30 cellular contexts compared by ENCODE assay signal in the genomic region with DNA sequence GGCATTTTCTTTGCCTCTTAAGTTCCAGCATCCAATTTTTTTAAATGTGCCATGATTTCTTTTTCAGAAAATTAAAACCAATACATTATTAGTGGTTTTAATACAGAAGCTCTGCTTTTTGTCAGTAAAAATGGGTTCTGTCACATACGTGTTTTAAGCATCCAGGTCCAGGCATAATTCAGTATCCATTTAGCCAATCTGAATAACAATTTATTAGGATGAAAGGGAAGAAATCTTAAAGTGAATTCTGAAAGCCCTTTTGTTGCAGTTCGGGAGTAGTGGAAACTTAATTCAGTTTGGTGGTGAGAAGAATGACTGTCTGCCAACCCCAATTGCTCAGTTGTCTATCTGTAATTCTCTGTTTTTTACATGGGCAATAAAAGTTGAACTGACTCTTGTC. TPM values are rescaled to one million over a fixed set of nuclear protein-coding genes. Genes with fewer than 3 reads are reported as not detected.
"Had no signal": no experiment of that assay in that cellular context is flagged by ENCODE, and none has a peak within 500 bp of the region (broad histone marks: within the 10 kb centered on the region; RNA-seq: fewer than 3 reads in every experiment).

No MANE protein-coding gene starts in this region.

- H3K4me3 Mint-ChIP-seq: activated CD4-positive, alpha-beta memory T cell treated with anti-CD3 and anti-CD28 coated beads, Interleukin-2, amount 10 ng/mL, durations not matched to agents 7 days and 5 days; activated CD4-positive, alpha-beta T cell treated with anti-CD3 and anti-CD28 coated beads, Interleukin-2, amount 10 ng/mL, durations not matched to agents 7 days and 5 days; activated naive CD4-positive, alpha-beta T cell treated with anti-CD3 and anti-CD28 coated beads, Interleukin-2, amount 10 ng/mL, durations not matched to agents 7 days and 5 days; activated naive CD8-positive, alpha-beta T cell treated with anti-CD3 and anti-CD28 coated beads, Interleukin-2, amount 10 ng/mL, durations not matched to agents 7 days and 5 days; activated T-cell treated with anti-CD3 and anti-CD28 coated beads, Interleukin-2, amount 50 U/mL, for 24 hours; activated T-helper 1 cell treated with anti-CD3 and anti-CD28 coated beads, Interleukin-12 subunit alpha, Interleukin-12 subunit beta, Interleukin-2, Interleukin-4 antibody, amounts not matched to agents 30 ng/mL and 10 ng/mL and 1 ng/mL, durations not matched to agents 14 hours and 24 hours and 36 hours; brain; dendritic cell treated with granulocyte-macrophage colony-stimulating factor and Interleukin-4, amounts not matched to agents 40 ng/mL and 50 ng/mL, for 4 days; endodermal cell; WTC11 had no signal

- H3K27ac ChIP-seq: ascending aorta, breast epithelium, cardiac muscle cell, coronary artery had no signal

- DNase-seq: activated CD4-positive, alpha-beta memory T cell treated with anti-CD3 and anti-CD28 coated beads, Interleukin-2, amount 10 ng/mL, durations not matched to agents 7 days and 5 days; activated CD4-positive, alpha-beta T cell treated with anti-CD3 and anti-CD28 coated beads for 1 hour; activated CD4-positive, alpha-beta T cell treated with anti-CD3 and anti-CD28 coated beads for 4 hours; activated CD4-positive, alpha-beta T cell treated with anti-CD3 and anti-CD28 coated beads, Interleukin-2, amount 10 ng/mL, durations not matched to agents 7 days and 5 days; activated CD4-positive, alpha-beta T cell treated with anti-CD3 and anti-CD28 coated beads, Interleukin-2, amount 50 U/mL, for 4 hours; activated CD8-positive, alpha-beta memory T cell treated with anti-CD3 and anti-CD28 coated beads, Interleukin-2, amount 50 U/mL, for 48 hours; activated gamma-delta T cell; activated naive CD4-positive, alpha-beta T cell; activated naive CD4-positive, alpha-beta T cell treated with anti-CD3 and anti-CD28 coated beads, Interleukin-2, amount 10 ng/mL, durations not matched to agents 7 days and 5 days; activated naive CD8-positive, alpha-beta T cell treated with anti-CD3 and anti-CD28 coated beads, Interleukin-2, amount 10 ng/mL, durations not matched to agents 7 days and 5 days; activated T-cell treated with anti-CD3 and anti-CD28 coated beads for 4 hours; activated T-cell treated with anti-CD3 and anti-CD28 coated beads, Interleukin-2, amount 50 U/mL, for 24 hours; central memory CD4-positive, alpha-beta T cell; cerebellar nuclear complex; dorsolateral prefrontal cortex; effector memory CD4-positive, alpha-beta T cell; foreskin fibroblast; head of caudate nucleus; T-helper 2 cell had no signal

- H3K27me3 Mint-ChIP-seq: activated CD4-positive, alpha-beta memory T cell treated with anti-CD3 and anti-CD28 coated beads, Interleukin-2, amount 10 ng/mL, durations not matched to agents 7 days and 5 days; activated CD4-positive, alpha-beta T cell treated with anti-CD3 and anti-CD28 coated beads, Interleukin-2, amount 10 ng/mL, durations not matched to agents 7 days and 5 days; activated naive CD4-positive, alpha-beta T cell treated with anti-CD3 and anti-CD28 coated beads, Interleukin-2, amount 10 ng/mL, durations not matched to agents 7 days and 5 days; activated naive CD8-positive, alpha-beta T cell treated with anti-CD3 and anti-CD28 coated beads, Interleukin-2, amount 10 ng/mL, durations not matched to agents 7 days and 5 days; activated T-cell treated with anti-CD3 and anti-CD28 coated beads, Interleukin-2, amount 50 U/mL, for 24 hours; brain; dendritic cell treated with granulocyte-macrophage colony-stimulating factor and Interleukin-4, amounts not matched to agents 40 ng/mL and 50 ng/mL, for 4 days had no signal

- H3K9me3 Mint-ChIP-seq: activated CD4-positive, alpha-beta memory T cell treated with anti-CD3 and anti-CD28 coated beads, Interleukin-2, amount 10 ng/mL, durations not matched to agents 7 days and 5 days; activated CD4-positive, alpha-beta T cell treated with anti-CD3 and anti-CD28 coated beads, Interleukin-2, amount 10 ng/mL, durations not matched to agents 7 days and 5 days; activated naive CD4-positive, alpha-beta T cell treated with anti-CD3 and anti-CD28 coated beads, Interleukin-2, amount 10 ng/mL, durations not matched to agents 7 days and 5 days; activated naive CD4-positive, alpha-beta T cell treated with anti-CD3 and anti-CD28 coated beads, Interleukin-2, amount 50 U/mL, for 72 hours; activated naive CD8-positive, alpha-beta T cell treated with anti-CD3 and anti-CD28 coated beads, Interleukin-2, amount 10 ng/mL, durations not matched to agents 7 days and 5 days; activated T-cell treated with anti-CD3 and anti-CD28 coated beads, Interleukin-2, amount 50 U/mL, for 24 hours; activated T-helper 1 cell treated with anti-CD3 and anti-CD28 coated beads, Interleukin-12 subunit alpha, Interleukin-12 subunit beta, Interleukin-2, Interleukin-4 antibody, amounts not matched to agents 30 ng/mL and 10 ng/mL and 1 ng/mL, durations not matched to agents 14 hours and 24 hours and 36 hours; dendritic cell treated with granulocyte-macrophage colony-stimulating factor and Interleukin-4, amounts not matched to agents 40 ng/mL and 50 ng/mL, for 4 days; endodermal cell; WTC11 had no signal

- ATAC-seq: activated naive CD4-positive, alpha-beta T cell treated with anti-CD3 and anti-CD28 coated beads, Interleukin-2, amount 50 U/mL, for 72 hours; esophagus mucosa; WTC11 had no signal

- H3K27ac Mint-ChIP-seq: activated CD4-positive, alpha-beta memory T cell treated with anti-CD3 and anti-CD28 coated beads, Interleukin-2, amount 10 ng/mL, durations not matched to agents 7 days and 5 days; activated CD4-positive, alpha-beta T cell treated with anti-CD3 and anti-CD28 coated beads, Interleukin-2, amount 10 ng/mL, durations not matched to agents 7 days and 5 days; activated naive CD4-positive, alpha-beta T cell treated with anti-CD3 and anti-CD28 coated beads, Interleukin-2, amount 10 ng/mL, durations not matched to agents 7 days and 5 days; activated naive CD4-positive, alpha-beta T cell treated with anti-CD3 and anti-CD28 coated beads, Interleukin-2, amount 50 U/mL, for 72 hours; activated naive CD8-positive, alpha-beta T cell treated with anti-CD3 and anti-CD28 coated beads, Interleukin-2, amount 10 ng/mL, durations not matched to agents 7 days and 5 days; activated T-cell treated with anti-CD3 and anti-CD28 coated beads, Interleukin-2, amount 50 U/mL, for 24 hours; activated T-helper 1 cell treated with anti-CD3 and anti-CD28 coated beads, Interleukin-12 subunit alpha, Interleukin-12 subunit beta, Interleukin-2, Interleukin-4 antibody, amounts not matched to agents 30 ng/mL and 10 ng/mL and 1 ng/mL, durations not matched to agents 14 hours and 24 hours and 36 hours; dendritic cell treated with granulocyte-macrophage colony-stimulating factor and Interleukin-4, amounts not matched to agents 40 ng/mL and 50 ng/mL, for 4 days; endodermal cell; WTC11 had no signal

RNA-seq across cellular contexts. Expression of a gene that starts 20.9 kb away (rescaled TPM):
- total RNA-seq: activated CD4-positive, alpha-beta T cell treated with anti-CD3 and anti-CD28 coated beads, Interleukin-2, amount 10 ng/mL, durations not matched to agents 7 days and 5 days; activated naive CD4-positive, alpha-beta T cell treated with anti-CD3 and anti-CD28 coated beads, Interleukin-2, amount 50 U/mL, for 72 hours; activated naive CD8-positive, alpha-beta T cell treated with anti-CD3 and anti-CD28 coated beads, Interleukin-2, amount 10 ng/mL, durations not matched to agents 7 days and 5 days; activated T-helper 1 cell treated with anti-CD3 and anti-CD28 coated beads, Interleukin-12 subunit alpha, Interleukin-12 subunit beta, Interleukin-2, Interleukin-4 antibody, amounts not matched to agents 30 ng/mL and 10 ng/mL and 1 ng/mL, durations not matched to agents 14 hours and 24 hours and 36 hours; ascending aorta; breast epithelium; cardiac muscle cell had no signal
- polyA plus RNA-seq: cardiac muscle cell had no signal
